In the genomic region with DNA sequence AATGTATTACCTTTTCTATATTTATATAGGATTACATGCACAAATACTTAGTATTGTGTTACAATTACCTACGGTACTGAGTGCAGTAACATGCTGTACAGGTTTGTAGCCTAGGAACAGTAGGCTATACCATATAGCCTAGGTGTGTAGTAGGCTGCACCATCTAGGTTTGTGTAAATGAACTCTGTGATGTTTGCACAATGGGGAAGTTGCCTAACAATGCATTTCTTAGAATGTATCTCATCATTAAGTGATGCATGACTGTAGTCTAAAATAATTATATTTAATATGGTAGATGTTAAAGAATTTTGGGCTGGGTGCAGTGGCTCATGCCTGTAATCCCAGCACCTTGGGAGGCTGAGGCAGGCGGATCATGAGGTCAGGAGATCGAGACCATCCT, we compare ENCODE assay signal across 23 cellular contexts.
"Had no signal": no experiment of that assay in that cellular context is flagged by ENCODE, and none has a peak within 500 bp of the region (broad histone marks: within the 10 kb centered on the region; RNA-seq: fewer than 3 reads in every experiment).

No MANE protein-coding gene starts in this region.

- H3K4me3 ChIP-seq: breast epithelium, gastrocnemius medialis, left lung, lower lobe of right lung, mucosa of descending colon, tibial nerve had no signal

- DNase-seq: activated CD4-positive, alpha-beta memory T cell treated with anti-CD3 and anti-CD28 coated beads, Interleukin-2, amount 10 ng/mL, durations not matched to agents 7 days and 5 days; activated CD4-positive, alpha-beta T cell treated with anti-CD3 and anti-CD28 coated beads, Interleukin-2, amount 10 ng/mL, durations not matched to agents 7 days and 5 days; activated CD4-positive, CD25-positive, alpha-beta regulatory T cell treated with anti-CD3 and anti-CD28 coated beads, Interleukin-2, amount 50 U/mL, for 72 hours; activated gamma-delta T cell treated with Interleukin-2 at 50 U/mL for 16 hours; activated naive CD4-positive, alpha-beta T cell treated with anti-CD3 and anti-CD28 coated beads, Interleukin-2, amount 50 U/mL, for 16 hours; activated T-cell treated with anti-CD3 and anti-CD28 coated beads, Interleukin-2, amount 50 U/mL, for 4 hours; dermis blood vessel endothelial cell; effector CD8-positive, alpha-beta T cell; gastrocnemius medialis; glutamatergic neuron; left lung; lower lobe of right lung; mucosa of descending colon; stimulated activated CD4-positive, alpha-beta T cell treated with anti-CD3 and anti-CD28 coated beads, Interleukin-15, amount 100 ng/mL, for 24 hours; stimulated activated CD4-positive, alpha-beta T cell treated with anti-CD3 and anti-CD28 coated beads, Interleukin-2, amount 100 ng/mL, for 24 hours; stimulated activated naive CD4-positive, alpha-beta T cell; T1000 had no signal

- FAIRE-seq: endometrium, islet of Langerhans had no signal

- H3K27ac ChIP-seq: breast epithelium, gastrocnemius medialis, left lung, lower lobe of right lung, tibial nerve had no signal

- H3K36me3 ChIP-seq: breast epithelium, gastrocnemius medialis, left lung, lower lobe of right lung, tibial nerve had no signal

- H3K27me3 ChIP-seq: breast epithelium, gastrocnemius medialis, left lung, tibial nerve had no signal

- H3K9me3 ChIP-seq: left lung, lower lobe of right lung had no signal

- H3K4me1 ChIP-seq: breast epithelium, gastrocnemius medialis, left lung, tibial nerve had no signal

- ATAC-seq: activated T-cell treated with anti-CD3 and anti-CD28 coated beads, Interleukin-2, amount 50 U/mL, for 4 hours; activated T-helper 17 cell treated with anti-CD3 and anti-CD28 coated beads, Interleukin-2, amount 50 U/mL, for 72 hours; gastrocnemius medialis; mucosa of descending colon; natural killer cell treated with Interleukin-12 subunit alpha and Interleukin-12 subunit beta and Interleukin-15 and Interleukin-18, amount 100 ng/mL, for 72 hours had no signal
